27 cellular contexts compared by ENCODE assay signal in genomic region chr4:165877291-165877690, GRCh38. TPM values are rescaled to one million over a fixed set of nuclear protein-coding genes. Genes with fewer than 3 reads are reported as not detected.
DNase-seq lines count a peak whose midpoint lies in the region; ATAC-seq, FAIRE-seq and TF ChIP-seq lines count a peak whose summit lies in the region.
"Had no signal": no experiment of that assay in that cellular context is flagged by ENCODE, and none has a peak within 500 bp of the region (broad histone marks: within the 10 kb centered on the region; RNA-seq: fewer than 3 reads in every experiment).

No MANE protein-coding gene starts in this region.

- H3K4me1 ChIP-seq in adipocyte (ENCODE audit: control insufficient read depth, insufficient read depth, low read length) (peaks cover 16% of the 10 kb centered on the region), kidney (ENCODE audit: control insufficient read depth in 1 of 2, insufficient read depth in 1 of 2, low read depth in 1 of 2, low read length in 2 of 2) (peaks cover 0 to 5% of the 10 kb centered on the region in 2 donors), upper lobe of right lung (peaks cover 3% of the 10 kb centered on the region)

- H3K27me3 ChIP-seq in adipocyte (replicated peaks; ENCODE audit: control insufficient read depth, insufficient read depth, low read length) (peaks cover 12% of the 10 kb centered on the region), upper lobe of right lung (peaks cover 30% of the 10 kb centered on the region)

- H3K9me3 ChIP-seq in adipocyte (ENCODE audit: control insufficient read depth, low read length) = no peaks in the 10 kb centered on the region
- no peaks in the 10 kb centered on the region for H3K9me3 ChIP-seq in kidney (ENCODE audit: control insufficient read depth in 1 of 2, low read length in 2 of 2)
- no peaks in the 10 kb centered on the region for H3K9me3 ChIP-seq in upper lobe of right lung
- H3K9me3 ChIP-seq: thoracic aorta had no signal

- H3K9ac ChIP-seq in adipocyte (ENCODE audit: low read length) = no peak overlapping the region
- H3K9ac ChIP-seq in kidney (ENCODE audit: low read length in 2 of 2) = no peak overlapping the region

- FAIRE-seq in kidney (lab: Jason Lieb, UNC) = no peak
- FAIRE-seq: astrocyte, GM12891, small intestine, TTC549 had no signal

- TF ChIP-seq CTCF in foreskin fibroblast (IDR thresholded peaks at IDR 0.05; ENCODE audit: low read depth, low read length) (no peak), kidney (IDR thresholded peaks at IDR 0.05; ENCODE audit: borderline replicate concordance, extremely low read depth, insufficient read depth) (no peak), upper lobe of right lung (IDR thresholded peaks at IDR 0.05) (no peak)

- intact Hi-C loops in kidney (cut with DNase I) = no loop called here
- intact Hi-C loops in upper lobe of right lung (cut with DNase I) = no loop called here

- in situ Hi-C loops in G401 (cut with HindIII; ENCODE audit: low sequenced_read_pairs) = no loop called here

- ATAC-seq in upper lobe of right lung = no peak
- ATAC-seq: activated CD8-positive, alpha-beta memory T cell treated with anti-CD3 and anti-CD28 coated beads, Interleukin-2, amount 10 ng/mL, durations not matched to agents 7 days and 5 days; stimulated activated naive B cell treated with anti-CD40 and anti-IgM and Interleukin-4, amounts not matched to agents 10 μg/mL and 1 μg/mL and 100 μg/mL, for 72 hours had no signal

- H3K4me3 ChIP-seq in adipocyte (ENCODE audit: low read length) (no peak overlapping the region), foreskin fibroblast (ENCODE audit: low read depth in 1 of 2, low read length in 2 of 2) (no peak overlapping the region), kidney (ENCODE audit: low read length in 2 of 2) (no peak overlapping the region), upper lobe of right lung (no peak overlapping the region)
- H3K4me3 ChIP-seq: thoracic aorta had no signal

- no peaks in the 10 kb centered on the region for H3K36me3 ChIP-seq in adipocyte (ENCODE audit: control insufficient read depth, insufficient read depth, low read length, severe bottlenecking)
- H3K36me3 ChIP-seq in kidney (ENCODE audit: control insufficient read depth in 1 of 2, insufficient read depth in 2 of 2, low read length in 2 of 2) = no peaks in the 10 kb centered on the region
- H3K36me3 ChIP-seq in upper lobe of right lung = no peaks in the 10 kb centered on the region
- H3K36me3 ChIP-seq: thoracic aorta had no signal

- DNase-seq in G401 (ENCODE audit: low spot score) (peak; percentile 36), M059J (ENCODE audit: low read depth) (peak; percentile 32), adipocyte (ENCODE audit: low read depth) (peak; percentile 44), foreskin fibroblast (peak; percentile 10 to 49), kidney (no peak), upper lobe of right lung (no peak)
- no peak for DNase-seq in activated naive CD4-positive, alpha-beta T cell (lab: John Stamatoyannopoulos, UW)
- DNase-seq: activated CD4-positive, alpha-beta T cell treated with anti-CD3 and anti-CD28 coated beads for 4 hours; activated CD8-positive, alpha-beta memory T cell treated with anti-CD3 and anti-CD28 coated beads, Interleukin-2, amount 10 ng/mL, durations not matched to agents 7 days and 5 days; CD4-positive, alpha-beta memory T cell; cerebellar nuclear complex; DMS79 treated with DMSO at 0.1 percent for 48 hours; effector CD4-positive, alpha-beta T cell; KG1; MV-4-11; NCI-H2107; NCI-H524 treated with DMSO at 0.1 percent for 48 hours; OCI-M1; SHP77 treated with DMSO at 0.1 percent for 48 hours; small intestine; stimulated activated naive B cell treated with anti-CD40 and anti-IgM and Interleukin-4, amounts not matched to agents 10 μg/mL and 1 μg/mL and 100 μg/mL, for 72 hours; T-helper 1 cell had no signal

- H3K27ac ChIP-seq in kidney (ENCODE audit: low read depth in 2 of 2, low read length in 2 of 2) (no peak overlapping the region), upper lobe of right lung (no peak overlapping the region)
- H3K27ac ChIP-seq: thoracic aorta had no signal

RNA-seq across cellular contexts. Expression of gene TLL1, which starts 4.3 kb away (rescaled TPM):
- total RNA-seq in G401 (2014; rRNA removed; shearing (Covaris generic)) = 0.98 and 1.4 TPM in 2 replicates
- 4.2 and 6.8 TPM in 2 replicates for total RNA-seq in M059J (2014; rRNA removed; shearing (Covaris generic))
- total RNA-seq in kidney = 10.0 TPM
- 0.28 TPM for polyA plus RNA-seq in kidney (ENCODE audit: insufficient read depth, low read depth, low replicate concordance)
- total RNA-seq in upper lobe of right lung = 9.6 TPM
- total RNA-seq: activated CD8-positive, alpha-beta memory T cell treated with anti-CD3 and anti-CD28 coated beads, Interleukin-2, amount 10 ng/mL, durations not matched to agents 7 days and 5 days; activated T-helper 1 cell treated with anti-CD3 and anti-CD28 coated beads, Interleukin-12 subunit alpha, Interleukin-12 subunit beta, Interleukin-2, Interleukin-4 antibody, amounts not matched to agents 30 ng/mL and 10 ng/mL and 1 ng/mL, durations not matched to agents 14 hours and 24 hours and 36 hours; CD4-positive, alpha-beta memory T cell had no signal
- polyA plus RNA-seq: CD4-positive, alpha-beta memory T cell had no signal

Comparison
In these comparisons a context has a peak if more than half of its experiments do, and no peak if none do; other contexts are left out.
1. DNase-seq: peak in G401 (single experiment), M059J (single experiment), adipocyte (single experiment) and foreskin fibroblast (2 of 2); none in activated naive CD4-positive, alpha-beta T cell (0 of 4), kidney (single experiment) and upper lobe of right lung (single experiment).